ENCODE assay signal across 1 cellular context in genomic region chr18:64148988-64149387, GRCh38.
TF ChIP-seq lines count a peak whose summit lies in the region.

Gene LINC00305, minus strand, starts transcription at chr18:64149088.

TF ChIP-seq in GM23338, 12 proteins besides CTCF, POLR2A, EP300 and RAD21:
- TF ChIP-seq ZNF331 (CRISPR knock-in tag; IDR thresholded peaks at IDR 0.05; ENCODE audit: low read depth) (no peak), ZNF462 (CRISPR knock-in tag; IDR thresholded peaks at IDR 0.05) (no peak), POLR2AphosphoS5 (IDR thresholded peaks at IDR 0.05; ENCODE audit: low read depth) (no peak), EZH2phosphoT487 (IDR thresholded peaks at IDR 0.05; ENCODE audit: unreplicated experiment) (no peak), ZNF114 (CRISPR knock-in tag; IDR thresholded peaks at IDR 0.05) (no peak), EZH2 (IDR thresholded peaks at IDR 0.05; ENCODE audit: low read depth, unreplicated experiment) (no peak), CREB1 (CRISPR knock-in tag; IDR thresholded peaks at IDR 0.05; ENCODE audit: low read depth) (no peak), ETS1 (IDR thresholded peaks at IDR 0.05) (no peak)
